ENCODE assay signal across 9 cellular contexts in the genomic region with DNA sequence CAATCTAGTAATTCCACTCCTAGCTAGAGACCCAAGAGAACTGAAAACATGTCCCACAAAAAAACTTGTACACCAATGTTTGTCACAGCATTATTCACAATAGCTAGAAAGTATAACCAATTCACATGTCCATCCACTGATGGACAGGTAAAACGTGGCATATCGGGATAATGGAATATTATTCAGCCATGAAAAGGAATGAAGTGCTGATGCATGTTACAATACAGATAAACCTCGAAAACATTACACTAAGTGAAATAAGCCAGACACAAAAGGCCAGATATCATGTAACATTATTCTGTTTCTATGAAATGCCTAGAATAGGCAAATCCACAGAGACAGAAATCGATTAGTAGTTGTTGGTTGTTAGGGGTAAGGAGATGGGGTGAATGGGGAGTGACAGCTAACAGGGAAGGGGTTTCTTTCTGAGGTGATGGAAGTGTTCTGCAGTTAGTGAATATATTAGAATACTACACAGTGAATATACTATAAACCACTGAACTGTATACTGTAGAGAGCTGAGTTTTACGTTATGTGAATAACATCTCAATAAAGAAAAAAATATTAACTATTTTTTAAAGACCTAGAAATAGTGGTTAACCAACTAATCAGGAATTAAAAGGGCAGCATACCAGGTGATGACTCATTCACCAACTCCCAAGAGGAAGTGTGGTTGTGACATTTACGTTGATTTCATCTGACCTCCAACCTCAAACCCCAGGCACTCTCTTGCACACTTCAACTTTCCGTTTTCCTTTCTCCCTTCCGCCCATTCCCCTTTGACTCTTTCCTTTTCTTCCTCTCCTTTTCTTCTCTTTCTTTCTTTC. TPM values are rescaled to one million over a fixed set of nuclear protein-coding genes. Genes with fewer than 3 reads are reported as not detected.
A peak's percentile ranks its signal among the peaks of the same experiment; 100 is the strongest.
DNase-seq lines count a peak whose midpoint lies in the region; ATAC-seq and TF ChIP-seq lines count a peak whose summit lies in the region.
"Had no signal": no experiment of that assay in that cellular context is flagged by ENCODE, and none has a peak within 500 bp of the region (broad histone marks: within the 10 kb centered on the region; RNA-seq: fewer than 3 reads in every experiment).

No MANE protein-coding gene starts in this region.

- no peak for TF ChIP-seq POLR2A in vagina (IDR thresholded peaks at IDR 0.05)

- no peaks in the 10 kb centered on the region for H3K36me3 ChIP-seq in vagina

- ATAC-seq in HG03378 (IDR thresholded peaks at IDR 0.05; ENCODE audit: unreplicated experiment): peak; percentile 63
- ATAC-seq in activated naive CD8-positive, alpha-beta T cell treated with anti-CD3 and anti-CD28 coated beads, Interleukin-2, amount 50 U/mL, for 24 hours: peak; percentile 58
- ATAC-seq in WTC11: no peak

- CTCF ChIA-PET in WTC11 (lab: Charles Lee): no interaction called here

- no peaks in the 10 kb centered on the region for H3K36me3 Mint-ChIP-seq in activated naive CD8-positive, alpha-beta T cell treated with anti-CD3 and anti-CD28 coated beads, Interleukin-2, amount 50 U/mL, for 24 hours (ENCODE audit: low read depth)
- no peaks in the 10 kb centered on the region for H3K36me3 Mint-ChIP-seq in WTC11

- no peak overlapping the region for H3K4me3 ChIP-seq in vagina

- TF ChIP-seq CTCF in WTC11 (IDR thresholded peaks at IDR 0.05): no peak
- TF ChIP-seq CTCF in vagina (IDR thresholded peaks at IDR 0.05): no peak

- H3K4me1 ChIP-seq in vagina: peaks cover 33% of the 10 kb centered on the region

- peak overlapping the region; percentile 75 for H3K27ac Mint-ChIP-seq in activated naive CD8-positive, alpha-beta T cell treated with anti-CD3 and anti-CD28 coated beads, Interleukin-2, amount 50 U/mL, for 24 hours
- no peak overlapping the region; the same call in 1 of the 2 replicates for H3K27ac Mint-ChIP-seq in WTC11

- H3K27ac ChIP-seq in vagina: no peak overlapping the region

- peaks cover 50% of the 10 kb centered on the region for H3K4me1 Mint-ChIP-seq in activated naive CD8-positive, alpha-beta T cell treated with anti-CD3 and anti-CD28 coated beads, Interleukin-2, amount 50 U/mL, for 24 hours
- H3K4me1 Mint-ChIP-seq in WTC11: no peaks in the 10 kb centered on the region

- peak; percentile 14 for DNase-seq in activated gamma-delta T cell treated with anti-CD3 and anti-CD28 coated beads, Interleukin-2, amount 50 U/mL, for 16 hours (ENCODE audit: low read depth)
- DNase-seq in activated gamma-delta T cell treated with Interleukin-2 at 50 U/mL for 16 hours (no peak), pons (ENCODE audit: low spot score) (peak; percentile 67), middle frontal gyrus (ENCODE audit: extremely low spot score, low spot score) (no peak), WTC11 (ENCODE audit: low spot score) (no peak), vagina (ENCODE audit: extremely low spot score in 2 of 2) (no peak)
- peak; percentile 26 for DNase-seq in activated naive CD8-positive, alpha-beta T cell treated with anti-CD3 and anti-CD28 coated beads, Interleukin-2, amount 50 U/mL, for 24 hours

- peaks cover 9% of the 10 kb centered on the region for H3K27me3 Mint-ChIP-seq in activated naive CD8-positive, alpha-beta T cell treated with anti-CD3 and anti-CD28 coated beads, Interleukin-2, amount 50 U/mL, for 24 hours
- no peaks in the 10 kb centered on the region for H3K27me3 Mint-ChIP-seq in WTC11 (ENCODE audit: low read depth)

- POLR2A ChIA-PET in WTC11 (lab: Charles Lee): no interaction called here

- intact Hi-C loops in vagina (cut with DNase I): no loop called here

- H3K4me3 Mint-ChIP-seq in activated naive CD8-positive, alpha-beta T cell treated with anti-CD3 and anti-CD28 coated beads, Interleukin-2, amount 50 U/mL, for 24 hours: peak overlapping the region; percentile 55
- H3K4me3 Mint-ChIP-seq in WTC11: no peak overlapping the region

- H3K27me3 ChIP-seq in vagina: no peaks in the 10 kb centered on the region

- H3K9me3 Mint-ChIP-seq in activated naive CD8-positive, alpha-beta T cell treated with anti-CD3 and anti-CD28 coated beads, Interleukin-2, amount 50 U/mL, for 24 hours: peaks cover 4% of the 10 kb centered on the region
- H3K9me3 Mint-ChIP-seq in WTC11: peaks cover 6% of the 10 kb centered on the region

- no peaks in the 10 kb centered on the region for H3K9me3 ChIP-seq in vagina

TF ChIP-seq in WTC11, 78 proteins besides CTCF, POLR2A, EP300 and RAD21:
- TF ChIP-seq NFE2L1 (CRISPR knock-in tag; IDR thresholded peaks at IDR 0.05): no peak
- TF ChIP-seq CREB1 (CRISPR knock-in tag; IDR thresholded peaks at IDR 0.05): no peak
- TF ChIP-seq, protein P1, sequence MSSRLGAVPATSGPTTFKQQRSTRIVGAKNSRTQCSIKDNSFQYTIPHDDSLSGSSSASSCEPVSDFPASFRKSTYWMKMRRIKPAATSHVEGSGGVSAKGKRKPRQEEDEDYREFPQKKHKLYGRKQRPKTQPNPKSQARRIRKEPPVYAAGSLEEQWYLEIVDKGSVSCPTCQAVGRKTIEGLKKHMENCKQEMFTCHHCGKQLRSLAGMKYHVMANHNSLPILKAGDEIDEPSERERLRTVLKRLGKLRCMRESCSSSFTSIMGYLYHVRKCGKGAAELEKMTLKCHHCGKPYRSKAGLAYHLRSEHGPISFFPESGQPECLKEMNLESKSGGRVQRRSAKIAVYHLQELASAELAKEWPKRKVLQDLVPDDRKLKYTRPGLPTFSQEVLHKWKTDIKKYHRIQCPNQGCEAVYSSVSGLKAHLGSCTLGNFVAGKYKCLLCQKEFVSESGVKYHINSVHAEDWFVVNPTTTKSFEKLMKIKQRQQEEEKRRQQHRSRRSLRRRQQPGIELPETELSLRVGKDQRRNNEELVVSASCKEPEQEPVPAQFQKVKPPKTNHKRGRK (CRISPR knock-in tag; IDR thresholded peaks at IDR 0.05; ENCODE audit: borderline replicate concordance): no peak
- TF ChIP-seq FOXJ3 (CRISPR knock-in tag; IDR thresholded peaks at IDR 0.05; ENCODE audit: borderline replicate concordance): no peak
- TF ChIP-seq, protein P2, sequence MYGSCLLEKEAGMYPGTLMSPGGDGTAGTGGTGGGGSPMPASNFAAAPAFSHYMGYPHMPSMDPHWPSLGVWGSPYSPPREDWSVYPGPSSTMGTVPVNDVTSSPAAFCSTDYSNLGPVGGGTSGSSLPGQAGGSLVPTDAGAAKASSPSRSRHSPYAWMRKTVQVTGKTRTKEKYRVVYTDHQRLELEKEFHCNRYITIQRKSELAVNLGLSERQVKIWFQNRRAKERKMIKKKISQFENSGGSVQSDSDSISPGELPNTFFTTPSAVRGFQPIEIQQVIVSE (CRISPR knock-in tag; IDR thresholded peaks at IDR 0.05; ENCODE audit: borderline replicate concordance): no peak
- TF ChIP-seq, protein P3, sequence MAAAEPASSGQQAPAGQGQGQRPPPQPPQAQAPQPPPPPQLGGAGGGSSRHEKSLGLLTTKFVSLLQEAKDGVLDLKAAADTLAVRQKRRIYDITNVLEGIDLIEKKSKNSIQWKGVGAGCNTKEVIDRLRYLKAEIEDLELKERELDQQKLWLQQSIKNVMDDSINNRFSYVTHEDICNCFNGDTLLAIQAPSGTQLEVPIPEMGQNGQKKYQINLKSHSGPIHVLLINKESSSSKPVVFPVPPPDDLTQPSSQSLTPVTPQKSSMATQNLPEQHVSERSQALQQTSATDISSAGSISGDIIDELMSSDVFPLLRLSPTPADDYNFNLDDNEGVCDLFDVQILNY (CRISPR knock-in tag; IDR thresholded peaks at IDR 0.05): no peak
- no peak for TF ChIP-seq ZNF317 (CRISPR knock-in tag; IDR thresholded peaks at IDR 0.05; ENCODE audit: borderline replicate concordance, low read depth)
- TF ChIP-seq, protein P4, sequence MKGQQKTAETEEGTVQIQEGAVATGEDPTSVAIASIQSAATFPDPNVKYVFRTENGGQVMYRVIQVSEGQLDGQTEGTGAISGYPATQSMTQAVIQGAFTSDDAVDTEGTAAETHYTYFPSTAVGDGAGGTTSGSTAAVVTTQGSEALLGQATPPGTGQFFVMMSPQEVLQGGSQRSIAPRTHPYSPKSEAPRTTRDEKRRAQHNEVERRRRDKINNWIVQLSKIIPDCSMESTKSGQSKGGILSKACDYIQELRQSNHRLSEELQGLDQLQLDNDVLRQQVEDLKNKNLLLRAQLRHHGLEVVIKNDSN (CRISPR knock-in tag; IDR thresholded peaks at IDR 0.05): no peak
- no peak for TF ChIP-seq RORB (CRISPR knock-in tag; IDR thresholded peaks at IDR 0.05)
- TF ChIP-seq JAZF1 (CRISPR knock-in tag; IDR thresholded peaks at IDR 0.05): no peak
- TF ChIP-seq NR2C2 (CRISPR knock-in tag; IDR thresholded peaks at IDR 0.05): no peak
- no peak for TF ChIP-seq ZNF416 (CRISPR knock-in tag; IDR thresholded peaks at IDR 0.05)
- TF ChIP-seq TEAD1 (CRISPR knock-in tag; IDR thresholded peaks at IDR 0.05): no peak
- TF ChIP-seq TCF7 (CRISPR knock-in tag; IDR thresholded peaks at IDR 0.05; ENCODE audit: low read depth): no peak
- TF ChIP-seq ZNF671 (CRISPR knock-in tag; IDR thresholded peaks at IDR 0.05): no peak
- TF ChIP-seq SP1 (CRISPR knock-in tag; conservative IDR thresholded peaks at IDR 0.05): no peak
- TF ChIP-seq EMX1 (CRISPR knock-in tag; IDR thresholded peaks at IDR 0.05): no peak

RNA-seq across cellular contexts. Expression of a gene that starts 48.6 kb away (rescaled TPM):
- total RNA-seq in WTC11 (2021) (12.3 to 13.9 TPM (median 13.4 TPM) in 3 replicates), vagina (47.1 TPM)
- total RNA-seq: pulmonary artery endothelial cell had no signal

Comparison
In these comparisons a context has a peak if more than half of its experiments do, and no peak if none do; other contexts are left out.
1. DNase-seq: peak in activated gamma-delta T cell treated with anti-CD3 and anti-CD28 coated beads, Interleukin-2, amount 50 U/mL, for 16 hours (single experiment), activated naive CD8-positive, alpha-beta T cell treated with anti-CD3 and anti-CD28 coated beads, Interleukin-2, amount 50 U/mL, for 24 hours (single experiment) and pons (single experiment); none in activated gamma-delta T cell treated with Interleukin-2 at 50 U/mL for 16 hours (single experiment), middle frontal gyrus (single experiment), WTC11 (single experiment) and vagina (0 of 2).